Comparison of ENCODE assay signal across 21 cellular contexts in genomic region chr3:95476534-95476933, GRCh38.
DNase-seq lines count a peak whose midpoint lies in the region; ATAC-seq, FAIRE-seq and TF ChIP-seq lines count a peak whose summit lies in the region.
"Had no signal": no experiment of that assay in that cellular context is flagged by ENCODE, and none has a peak within 500 bp of the region (broad histone marks: within the 10 kb centered on the region; RNA-seq: fewer than 3 reads in every experiment).

No MANE protein-coding gene starts in this region.

- H2AFZ ChIP-seq in GM12878 (ENCODE audit: control insufficient read depth, low read depth, low read length), result no peak overlapping the region
- H2AFZ ChIP-seq: GM23248 had no signal

- H3K9me3 Mint-ChIP-seq in activated CD4-positive, alpha-beta memory T cell treated with anti-CD3 and anti-CD28 coated beads for 36 hours, result peaks cover under 1% of the 10 kb centered on the region

- intact Hi-C loops in GM12878 (cut with micrococcal nuclease; ENCODE audit: unreplicated experiment), result no loop called here
- intact Hi-C loops in activated CD4-positive, alpha-beta memory T cell treated with anti-CD3 and anti-CD28 coated beads for 36 hours (cut with micrococcal nuclease), result no loop called here

- SMC1A ChIA-PET in GM12878 (lab: Charles Lee; ENCODE audit: uncharacterized antibody, unreplicated experiment), result interaction anchor here (0.6 kb wide), 1 partner anchor 16 kb away, joined by 3 read pairs; no protein-coding TSS in a partner anchor

- DNase-seq in GM12878 (ENCODE audit: low read depth, low spot score), result no peak
- no peak for DNase-seq in LoVo (ENCODE audit: low spot score)
- DNase-seq in foreskin keratinocyte, result no peak
- no peak for DNase-seq in activated CD4-positive, alpha-beta memory T cell treated with anti-CD3 and anti-CD28 coated beads for 36 hours
- DNase-seq: C1 segment of cervical spinal cord; Calu3; CD4-positive, alpha-beta memory T cell; COR-L47; DMS53; DMS79 treated with DMSO at 0.1 percent for 48 hours; GF-D8; GM23248; H7; HCEC 1CT had no signal

- no peak for TF ChIP-seq RAD21 in GM12878 (IDR thresholded peaks at IDR 0.05; ENCODE audit: insufficient read depth, low read depth, low read length)

- no peak overlapping the region for H3K27ac ChIP-seq in GM12878 (ENCODE audit: control insufficient read depth, insufficient read depth)
- no peak overlapping the region for H3K27ac ChIP-seq in foreskin keratinocyte
- H3K27ac ChIP-seq: GM23248 had no signal

- no peaks in the 10 kb centered on the region for H3K27me3 Mint-ChIP-seq in activated CD4-positive, alpha-beta memory T cell treated with anti-CD3 and anti-CD28 coated beads for 36 hours
- H3K27me3 Mint-ChIP-seq: CD4-positive, alpha-beta memory T cell had no signal

- H3K36me3 Mint-ChIP-seq in activated CD4-positive, alpha-beta memory T cell treated with anti-CD3 and anti-CD28 coated beads for 36 hours, result no peaks in the 10 kb centered on the region
- H3K36me3 Mint-ChIP-seq: CD4-positive, alpha-beta memory T cell had no signal

- no peak overlapping the region for H3K4me2 ChIP-seq in GM12878 (ENCODE audit: control insufficient read depth, insufficient read depth)

- no peak for TF ChIP-seq POLR2A in GM12878 (IDR thresholded peaks at IDR 0.05; ENCODE audit: low read depth, low read length)

- no peak overlapping the region for H3K9ac ChIP-seq in GM12878 (ENCODE audit: control insufficient read depth, insufficient read depth, low read length)
- H3K9ac ChIP-seq: GM23248 had no signal

- TF ChIP-seq CTCF in GM12878 (IDR thresholded peaks at IDR 0.05 in 2 of 3, conservative IDR thresholded peaks at IDR 0.05 in 1 of 3; ENCODE audit: control insufficient read depth in 2 of 3, extremely low read depth in 1 of 3, insufficient read depth in 1 of 3, low read depth in 3 of 3, low read length in 3 of 3) (no peak), foreskin keratinocyte (conservative IDR thresholded peaks at IDR 0.05) (no peak)

- POLR2A ChIA-PET in GM12878 (lab: Charles Lee), result no interaction called here
- POLR2A ChIA-PET in activated CD4-positive, alpha-beta memory T cell treated with anti-CD3 and anti-CD28 coated beads for 36 hours (lab: Charles Lee), result no interaction called here

- H3K79me2 ChIP-seq in GM12878 (ENCODE audit: control insufficient read depth, insufficient read depth, low read length), result no peaks in the 10 kb centered on the region

- FAIRE-seq in GM12878 (lab: Jason Lieb, UNC), result no peak
- FAIRE-seq: GM12892, GM19239, H1 had no signal

- CTCF ChIA-PET in GM12878 (lab: Yijun Ruan, JAX), result no interaction called here
- CTCF ChIA-PET in activated CD4-positive, alpha-beta memory T cell treated with anti-CD3 and anti-CD28 coated beads for 36 hours (lab: Charles Lee), result no interaction called here

- peak; percentile 78 for ATAC-seq in GM18870 (IDR thresholded peaks at IDR 0.05; ENCODE audit: unreplicated experiment)
- peak; percentile 48 for ATAC-seq in GM21619 (IDR thresholded peaks at IDR 0.05; ENCODE audit: unreplicated experiment)
- peak; percentile 60 for ATAC-seq in HG03432 (IDR thresholded peaks at IDR 0.05; ENCODE audit: unreplicated experiment)
- ATAC-seq in GM12878, result peak; percentile 91
- ATAC-seq in GM21723 (IDR thresholded peaks at IDR 0.05; ENCODE audit: unreplicated experiment), result no peak
- no peak for ATAC-seq in foreskin keratinocyte

- no peak overlapping the region for H3K4me3 ChIP-seq in GM12878
- H3K4me3 ChIP-seq: GM23248 had no signal

- H3K9me3 ChIP-seq in GM12878 (replicated peaks; ENCODE audit: control insufficient read depth, insufficient read depth, low read length), result no peaks in the 10 kb centered on the region

- RAD21 ChIA-PET in GM12878 (lab: Charles Lee; ENCODE audit: unreplicated experiment), result no interaction called here

- H3K4me1 ChIP-seq in GM12878 (ENCODE audit: control insufficient read depth, insufficient read depth, low read length) (no peaks in the 10 kb centered on the region), foreskin keratinocyte (no peaks in the 10 kb centered on the region)

- no peaks in the 10 kb centered on the region for H3K36me3 ChIP-seq in GM12878 (ENCODE audit: control insufficient read depth in 2 of 2, insufficient read depth in 2 of 2, low read length in 1 of 2)

- in situ Hi-C loops in GM12878 (cut with MboI), result no loop called here

- H3K27me3 ChIP-seq in GM12878 (replicated peaks in 1 of 2; ENCODE audit: control insufficient read depth in 2 of 2, insufficient read depth in 2 of 2, low read length in 1 of 2) (no peaks in the 10 kb centered on the region), foreskin keratinocyte (no peaks in the 10 kb centered on the region)

- H4K20me1 ChIP-seq in GM12878 (ENCODE audit: control insufficient read depth, insufficient read depth), result no peaks in the 10 kb centered on the region

- WGBS in GM12878 (ENCODE audit: insufficient coverage, insufficient replicate concordance, low lambda C conversion rate, missing lambda C conversion rate), result 0% methylated on average over 2 of the region's 2 CpGs

- no peaks in the 10 kb centered on the region for H3K4me1 Mint-ChIP-seq in activated CD4-positive, alpha-beta memory T cell treated with anti-CD3 and anti-CD28 coated beads for 36 hours (ENCODE audit: low read depth)
- H3K4me1 Mint-ChIP-seq: CD4-positive, alpha-beta memory T cell had no signal

- H3K4me3 Mint-ChIP-seq in activated CD4-positive, alpha-beta memory T cell treated with anti-CD3 and anti-CD28 coated beads for 36 hours, result no peak overlapping the region
- H3K4me3 Mint-ChIP-seq: CD4-positive, alpha-beta memory T cell had no signal

- no peak overlapping the region for H3K27ac Mint-ChIP-seq in activated CD4-positive, alpha-beta memory T cell treated with anti-CD3 and anti-CD28 coated beads for 36 hours
- H3K27ac Mint-ChIP-seq: CD4-positive, alpha-beta memory T cell had no signal

- TF ChIP-seq EP300 in GM12878 (IDR thresholded peaks at IDR 0.05; ENCODE audit: borderline replicate concordance in 1 of 2, control insufficient read depth in 1 of 2, low read depth in 2 of 2, low read length in 2 of 2), result no peak

- BruUV-seq in GM12878 (replicated peaks; lab: Mats Ljungman, UMichigan), result no TSS peak

TF ChIP-seq in GM12878, 131 proteins besides CTCF, POLR2A, EP300 and RAD21:
- TF ChIP-seq ATF7 (IDR thresholded peaks at IDR 0.05; ENCODE audit: low read depth) (0 out of 2 replicates have a peak, but pooled peaks have one; percentile 19), ZBTB33 (IDR thresholded peaks at IDR 0.05) (no peak)

Comparison
In these comparisons a context has a peak if more than half of its experiments do, and no peak if none do; other contexts are left out.
1. ATAC-seq: peak in GM18870 (single experiment), GM21619 (single experiment), HG03432 (single experiment) and GM12878 (single experiment); none in GM21723 (single experiment) and foreskin keratinocyte (single experiment).